ENCODE assay signal across 8 cellular contexts in the genomic region with DNA sequence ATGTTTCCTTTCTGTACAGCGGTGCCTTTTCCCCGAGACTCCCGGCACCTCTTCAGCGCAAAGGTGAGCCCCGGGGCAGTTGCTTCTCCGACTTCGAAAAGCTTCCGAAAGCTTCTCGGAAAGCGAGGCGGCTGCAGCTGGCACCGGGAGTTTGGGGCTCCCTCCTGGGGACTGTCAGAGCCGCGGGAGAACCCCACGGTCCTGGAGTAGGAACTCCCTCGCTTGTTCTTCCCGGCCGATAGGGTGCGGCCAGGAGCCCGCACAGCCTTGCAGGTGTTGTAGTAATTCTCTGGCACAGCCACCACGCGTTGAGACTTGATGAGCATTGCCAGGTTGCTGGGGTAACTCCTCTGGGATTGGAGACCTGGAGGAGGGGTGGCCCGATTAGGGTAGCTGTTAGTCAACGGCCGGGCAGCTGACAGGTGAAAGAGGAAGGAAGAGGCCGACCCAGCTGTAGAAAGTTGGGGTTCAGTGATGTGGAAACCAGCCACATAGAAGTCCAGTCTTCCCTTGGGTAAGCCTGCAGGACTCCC. TPM values are rescaled to one million over a fixed set of nuclear protein-coding genes. Genes with fewer than 3 reads are reported as not detected.
DNase-seq lines count a peak whose midpoint lies in the region; ATAC-seq and TF ChIP-seq lines count a peak whose summit lies in the region.

No MANE protein-coding gene starts in this region.

- no peak for TF ChIP-seq CTCF in endothelial cell (IDR thresholded peaks at IDR 0.05; ENCODE audit: unreplicated experiment)

- DNase-seq in CD4-positive, alpha-beta memory T cell = peak in 1 of 5 donors; percentile 70
- DNase-seq in NCI-H524 (lab: John Stamatoyannopoulos, UW) (peak; percentile 18 to 75), endothelial cell (ENCODE audit: low spot score) (peak; percentile 35), mucosa of gallbladder (ENCODE audit: low spot score) (peak; percentile 67)
- DNase-seq in activated CD8-positive, alpha-beta T cell treated with anti-CD3 and anti-CD28 coated beads, Interleukin-2, amount 10 ng/mL, durations not matched to agents 7 days and 5 days = no peak
- DNase-seq in stimulated activated CD8-positive, alpha-beta memory T cell treated with anti-CD3 and anti-CD28 coated beads, Interleukin-7, amount 100 ng/mL, for 1 hour (ENCODE audit: low read depth in 2 of 2) = peak; percentile 6 to 14

- H3K9me3 Mint-ChIP-seq in CD4-positive, alpha-beta memory T cell = no peaks in the 10 kb centered on the region
- H3K9me3 Mint-ChIP-seq in activated CD8-positive, alpha-beta T cell treated with anti-CD3 and anti-CD28 coated beads, Interleukin-2, amount 10 ng/mL, durations not matched to agents 7 days and 5 days (ENCODE audit: insufficient read depth) = no peaks in the 10 kb centered on the region
- no peaks in the 10 kb centered on the region for H3K9me3 Mint-ChIP-seq in endothelial cell (ENCODE audit: unreplicated experiment)

- peak overlapping the region; percentile 84 to 97 (median 94) for H3K27ac Mint-ChIP-seq in CD4-positive, alpha-beta memory T cell
- H3K27ac Mint-ChIP-seq in activated CD8-positive, alpha-beta T cell treated with anti-CD3 and anti-CD28 coated beads, Interleukin-2, amount 10 ng/mL, durations not matched to agents 7 days and 5 days = peak overlapping the region; percentile 98
- H3K27ac Mint-ChIP-seq in endothelial cell (ENCODE audit: unreplicated experiment) = peak overlapping the region; percentile 26

- ATAC-seq in GM19395 (IDR thresholded peaks at IDR 0.05; ENCODE audit: unreplicated experiment) = peak; percentile 46
- ATAC-seq in HG03460 (IDR thresholded peaks at IDR 0.05; ENCODE audit: unreplicated experiment) = peak; percentile 40
- ATAC-seq in activated CD8-positive, alpha-beta T cell treated with anti-CD3 and anti-CD28 coated beads, Interleukin-2, amount 10 ng/mL, durations not matched to agents 7 days and 5 days = peak; percentile 25

- peak overlapping the region; percentile 88 to 99 (median 99) for H3K4me3 Mint-ChIP-seq in CD4-positive, alpha-beta memory T cell
- H3K4me3 Mint-ChIP-seq in activated CD8-positive, alpha-beta T cell treated with anti-CD3 and anti-CD28 coated beads, Interleukin-2, amount 10 ng/mL, durations not matched to agents 7 days and 5 days = peak overlapping the region; percentile 98
- H3K4me3 Mint-ChIP-seq in endothelial cell (ENCODE audit: unreplicated experiment) = peak overlapping the region; percentile 88

- peak overlapping the region; percentile 83 for H3K27ac ChIP-seq in CD4-positive, alpha-beta memory T cell (ENCODE audit: low read depth, low read length)

- intact Hi-C loops in CD4-positive, alpha-beta memory T cell (cut with micrococcal nuclease) = loop anchor here (1.0 to 5.0 kb wide), 5 partner anchors 107 to 1394 kb away; a partner anchor contains a TSS

- H3K4me1 Mint-ChIP-seq in CD4-positive, alpha-beta memory T cell = peaks cover 17 to 36% (median 28%) of the 10 kb centered on the region in 4 donors
- peaks cover 31% of the 10 kb centered on the region for H3K4me1 Mint-ChIP-seq in activated CD8-positive, alpha-beta T cell treated with anti-CD3 and anti-CD28 coated beads, Interleukin-2, amount 10 ng/mL, durations not matched to agents 7 days and 5 days (ENCODE audit: low read depth)
- peaks cover 18% of the 10 kb centered on the region for H3K4me1 Mint-ChIP-seq in endothelial cell (ENCODE audit: unreplicated experiment)

- peaks cover 7 to 11% of the 10 kb centered on the region in 2 donors for H3K36me3 Mint-ChIP-seq in CD4-positive, alpha-beta memory T cell
- H3K36me3 Mint-ChIP-seq in activated CD8-positive, alpha-beta T cell treated with anti-CD3 and anti-CD28 coated beads, Interleukin-2, amount 10 ng/mL, durations not matched to agents 7 days and 5 days (ENCODE audit: low read depth) = peaks cover 5% of the 10 kb centered on the region
- peaks cover 10% of the 10 kb centered on the region for H3K36me3 Mint-ChIP-seq in endothelial cell (ENCODE audit: low read depth, unreplicated experiment)

- no peaks in the 10 kb centered on the region for H3K9me3 ChIP-seq in CD4-positive, alpha-beta memory T cell (ENCODE audit: control insufficient read depth in 1 of 2, low read length in 2 of 2)

- peak overlapping the region; percentile 92 to 98 for H3K4me3 ChIP-seq in CD4-positive, alpha-beta memory T cell (ENCODE audit: low read length in 2 of 2)

- no peaks in the 10 kb centered on the region for H3K36me3 ChIP-seq in CD4-positive, alpha-beta memory T cell (ENCODE audit: insufficient read depth, low read length)

- H3K27me3 ChIP-seq in CD4-positive, alpha-beta memory T cell (ENCODE audit: insufficient read depth, low read length) = no peaks in the 10 kb centered on the region

- POLR2A ChIA-PET in CD4-positive, alpha-beta memory T cell (lab: Charles Lee; ENCODE audit: partially characterized antibody) = interaction anchor here (0.9 to 2.7 kb wide), 7 partner anchors 10 to 231 kb away, joined by 3 to 13 read pairs (median 5); a partner anchor contains a TSS
- POLR2A ChIA-PET in activated CD8-positive, alpha-beta T cell treated with anti-CD3 and anti-CD28 coated beads, Interleukin-2, amount 10 ng/mL, durations not matched to agents 7 days and 5 days (lab: Charles Lee) = interaction anchor here (0.9 to 1.4 kb wide), 2 partner anchors 105 to 449 kb away, joined by 3 to 5 read pairs; a partner anchor contains a TSS

- CTCF ChIA-PET in CD4-positive, alpha-beta memory T cell (lab: Charles Lee; ENCODE audit: partially characterized antibody) = interaction anchor here (0.8 to 0.9 kb wide), 2 partner anchors 34 to 46 kb away, joined by 3 to 4 read pairs; no protein-coding TSS in a partner anchor
- CTCF ChIA-PET in activated CD8-positive, alpha-beta T cell treated with anti-CD3 and anti-CD28 coated beads, Interleukin-2, amount 10 ng/mL, durations not matched to agents 7 days and 5 days (lab: Charles Lee) = no interaction called here

- H3K4me1 ChIP-seq in CD4-positive, alpha-beta memory T cell (ENCODE audit: insufficient read depth, low read length) = peaks cover 29% of the 10 kb centered on the region

- no peaks in the 10 kb centered on the region for H3K27me3 Mint-ChIP-seq in CD4-positive, alpha-beta memory T cell
- H3K27me3 Mint-ChIP-seq in activated CD8-positive, alpha-beta T cell treated with anti-CD3 and anti-CD28 coated beads, Interleukin-2, amount 10 ng/mL, durations not matched to agents 7 days and 5 days (ENCODE audit: low read depth) = no peaks in the 10 kb centered on the region
- peaks cover 2% of the 10 kb centered on the region for H3K27me3 Mint-ChIP-seq in endothelial cell (ENCODE audit: unreplicated experiment)

RNA-seq across cellular contexts. Expression of a gene that starts 0.7 kb away (rescaled TPM):
- total RNA-seq in CD4-positive, alpha-beta memory T cell = 10 to 100 TPM; 12.0 to 12.3 TPM
- polyA plus RNA-seq in CD4-positive, alpha-beta memory T cell = under 1 TPM; 0.45 to 0.96 TPM
- total RNA-seq in activated CD8-positive, alpha-beta T cell treated with anti-CD3 and anti-CD28 coated beads, Interleukin-2, amount 10 ng/mL, durations not matched to agents 7 days and 5 days = 1 to 10 TPM; 9.6 to 9.9 TPM
- total RNA-seq in endothelial cell (ENCODE audit: unreplicated experiment) (14.9 TPM), mucosa of gallbladder (22.6 TPM)

RNA-seq across cellular contexts. Expression of a gene that starts 1.1 kb away (rescaled TPM):
- 1 to 10 TPM; 6.4 to 7.4 TPM for total RNA-seq in CD4-positive, alpha-beta memory T cell
- 10 to 100 TPM; 10.2 to 18.3 TPM for polyA plus RNA-seq in CD4-positive, alpha-beta memory T cell
- total RNA-seq in activated CD8-positive, alpha-beta T cell treated with anti-CD3 and anti-CD28 coated beads, Interleukin-2, amount 10 ng/mL, durations not matched to agents 7 days and 5 days = 1 to 10 TPM; 6.1 to 6.4 TPM
- 13.7 TPM for total RNA-seq in endothelial cell (ENCODE audit: unreplicated experiment)
- total RNA-seq in mucosa of gallbladder = 18.5 TPM

RNA-seq across cellular contexts. Expression of a gene that starts 33.5 kb away (rescaled TPM):
- total RNA-seq in CD4-positive, alpha-beta memory T cell = 1 to 10 TPM; 1.1 TPM
- polyA plus RNA-seq in CD4-positive, alpha-beta memory T cell = 1 to 10 TPM in 1 of 2 donors, under 1 TPM in 1; 0.95 to 1.7 TPM
- total RNA-seq in activated CD8-positive, alpha-beta T cell treated with anti-CD3 and anti-CD28 coated beads, Interleukin-2, amount 10 ng/mL, durations not matched to agents 7 days and 5 days = under 1 TPM; 0.21 to 0.32 TPM
- total RNA-seq in endothelial cell (ENCODE audit: unreplicated experiment) (0.64 TPM), mucosa of gallbladder (1.9 TPM)

Comparison
In these comparisons a context has a peak if more than half of its experiments do, and no peak if none do; other contexts are left out.
1. H3K27ac Mint-ChIP-seq: peak in every context shown above with its lines; median percentile 98 in activated CD8-positive, alpha-beta T cell treated with anti-CD3 and anti-CD28 coated beads, Interleukin-2, amount 10 ng/mL, durations not matched to agents 7 days and 5 days; 94 in CD4-positive, alpha-beta memory T cell; 26 in endothelial cell.